In the genomic region with DNA sequence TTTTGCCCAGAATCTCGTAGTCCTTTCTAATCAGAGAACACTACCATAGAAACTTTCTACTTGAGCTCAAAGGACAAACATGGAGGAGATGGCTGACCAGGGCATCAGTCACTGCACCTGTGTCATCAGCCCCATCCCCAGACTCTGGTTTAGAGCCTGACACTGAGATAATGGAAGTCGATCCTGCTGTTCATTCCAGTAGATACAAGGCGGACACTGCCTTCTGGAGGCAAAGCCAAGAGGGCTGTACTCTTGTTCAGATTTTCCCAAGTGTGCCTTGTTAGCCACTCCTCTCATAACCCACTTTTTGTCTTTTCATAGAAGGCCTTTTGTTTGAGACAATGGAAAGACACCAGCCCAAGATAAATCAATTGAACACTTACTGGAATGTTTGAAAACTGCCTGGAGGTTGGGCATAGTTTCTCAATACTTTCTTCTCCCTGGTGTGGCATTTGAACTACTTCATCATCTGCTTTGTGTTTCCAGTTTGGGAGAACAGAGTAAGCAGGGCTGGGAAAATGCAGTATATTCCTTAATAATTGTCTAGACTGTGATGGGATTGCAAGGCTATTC, we compare ENCODE assay signal across 23 cellular contexts.
"Had no signal": no experiment of that assay in that cellular context is flagged by ENCODE, and none has a peak within 500 bp of the region (broad histone marks: within the 10 kb centered on the region; RNA-seq: fewer than 3 reads in every experiment).

No MANE protein-coding gene starts in this region.

- H3K27ac Mint-ChIP-seq: immature natural killer cell; memory B cell; naive thymus-derived CD4-positive, alpha-beta T cell; neural progenitor cell; stimulated activated naive B cell treated with anti-CD40 and anti-IgM and Interleukin-4, amounts not matched to agents 10 μg/mL and 1 μg/mL and 100 μg/mL, for 72 hours; stimulated activated naive CD8-positive, alpha-beta T cell treated with anti-CD3 and anti-CD28 coated beads, Interleukin-15, Interleukin-2, amounts not matched to agents 100 ng/mL and 50 ng/mL, for 24 hours had no signal

- H2AFZ ChIP-seq: neural progenitor cell had no signal

- H3K27ac ChIP-seq: coronary artery, esophagus muscularis mucosa, neural progenitor cell, prostate gland, sigmoid colon, spleen, thyroid gland had no signal

- H3K27me3 Mint-ChIP-seq: memory B cell; naive thymus-derived CD4-positive, alpha-beta T cell; stimulated activated naive CD8-positive, alpha-beta T cell treated with anti-CD3 and anti-CD28 coated beads, Interleukin-15, Interleukin-2, amounts not matched to agents 100 ng/mL and 50 ng/mL, for 24 hours had no signal

- H3K9me3 Mint-ChIP-seq: memory B cell; nephron; neural progenitor cell; stimulated activated naive B cell treated with anti-CD40 and anti-IgM and Interleukin-4, amounts not matched to agents 10 μg/mL and 1 μg/mL and 100 μg/mL, for 72 hours; stimulated activated naive CD8-positive, alpha-beta T cell treated with anti-CD3 and anti-CD28 coated beads, Interleukin-15, Interleukin-2, amounts not matched to agents 100 ng/mL and 50 ng/mL, for 24 hours had no signal

- H3K36me3 ChIP-seq: neural progenitor cell, prostate gland, sigmoid colon, thyroid gland had no signal

- H3K4me1 Mint-ChIP-seq: immature natural killer cell, memory B cell, neural progenitor cell had no signal

- H3K36me3 Mint-ChIP-seq: neural progenitor cell; stimulated activated naive B cell treated with anti-CD40 and anti-IgM and Interleukin-4, amounts not matched to agents 10 μg/mL and 1 μg/mL and 100 μg/mL, for 72 hours had no signal

- H3K27me3 ChIP-seq: esophagus muscularis mucosa, neural progenitor cell, sigmoid colon, spleen, thyroid gland had no signal

- H3K9ac ChIP-seq: neural progenitor cell had no signal

- H3K9me3 ChIP-seq: esophagus muscularis mucosa, prostate gland, sigmoid colon, spleen, thyroid gland had no signal

- H3K4me3 ChIP-seq: coronary artery, esophagus muscularis mucosa, lung, neural progenitor cell, prostate gland, sigmoid colon, skin epidermis, spleen, thyroid gland had no signal

- H3K4me3 Mint-ChIP-seq: immature natural killer cell; memory B cell; naive thymus-derived CD4-positive, alpha-beta T cell; neural progenitor cell; stimulated activated naive B cell treated with anti-CD40 and anti-IgM and Interleukin-4, amounts not matched to agents 10 μg/mL and 1 μg/mL and 100 μg/mL, for 72 hours; stimulated activated naive CD8-positive, alpha-beta T cell treated with anti-CD3 and anti-CD28 coated beads, Interleukin-15, Interleukin-2, amounts not matched to agents 100 ng/mL and 50 ng/mL, for 24 hours had no signal

- DNase-seq: dermis blood vessel endothelial cell; effector memory CD4-positive, alpha-beta T cell; hypothalamus; immature natural killer cell; islet precursor cell; kidney glomerular epithelial cell; left colon; naive thymus-derived CD4-positive, alpha-beta T cell; right cardiac atrium; sigmoid colon; spleen; stimulated activated naive B cell treated with anti-CD40 and anti-IgM and Interleukin-4, amounts not matched to agents 10 μg/mL and 1 μg/mL and 100 μg/mL, for 72 hours; thyroid gland; trophoblast cell had no signal

- H3K4me1 ChIP-seq: neural progenitor cell, prostate gland, sigmoid colon, spleen, thyroid gland had no signal

- H3K4me2 ChIP-seq: neural progenitor cell had no signal
